In genomic region chr9:133971121-133971951, GRCh38 we compare ENCODE assay signal across 17 cellular contexts. TPM values are rescaled to one million over a fixed set of nuclear protein-coding genes. Genes with fewer than 3 reads are reported as not detected.
DNase-seq lines count a peak whose midpoint lies in the region; ATAC-seq, FAIRE-seq and TF ChIP-seq lines count a peak whose summit lies in the region.
"Had no signal": no experiment of that assay in that cellular context is flagged by ENCODE, and none has a peak within 500 bp of the region (broad histone marks: within the 10 kb centered on the region; RNA-seq: fewer than 3 reads in every experiment).

No MANE protein-coding gene starts in this region.

- H3K27ac Mint-ChIP-seq in chondrocyte (ENCODE audit: unreplicated experiment) (no peak overlapping the region), nephron progenitor cell (peak overlapping the region; percentile 32)

- H3K27ac ChIP-seq in HUES6 (ENCODE audit: low read depth, low read length), result no peak overlapping the region
- H3K27ac ChIP-seq: prostate gland, SK-N-MC, testis had no signal

- TF ChIP-seq CTCF in BE2C (IDR thresholded peaks at IDR 0.05; ENCODE audit: low read depth, low read length) (no peak), chondrocyte (IDR thresholded peaks at IDR 0.05) (no peak), nephron progenitor cell (IDR thresholded peaks at IDR 0.05) (no peak)

- H3K4me3 Mint-ChIP-seq in chondrocyte (ENCODE audit: unreplicated experiment) (no peak overlapping the region), nephron progenitor cell (no peak overlapping the region)
- H3K4me3 Mint-ChIP-seq: dendritic cell treated with granulocyte-macrophage colony-stimulating factor and Interleukin-4, amounts not matched to agents 40 ng/mL and 50 ng/mL, for 4 days had no signal

- H3K9me3 Mint-ChIP-seq in chondrocyte (ENCODE audit: low read depth) (no peaks in the 10 kb centered on the region), nephron progenitor cell (peaks cover 7% of the 10 kb centered on the region)
- H3K9me3 Mint-ChIP-seq: dendritic cell treated with granulocyte-macrophage colony-stimulating factor and Interleukin-4, amounts not matched to agents 40 ng/mL and 50 ng/mL, for 4 days had no signal

- H3K36me3 ChIP-seq in BE2C, result no peaks in the 10 kb centered on the region
- no peaks in the 10 kb centered on the region for H3K36me3 ChIP-seq in HUES6 (ENCODE audit: control insufficient read depth, insufficient read depth, low read length)
- H3K36me3 ChIP-seq: prostate gland had no signal

- no peaks in the 10 kb centered on the region for H3K27me3 ChIP-seq in BE2C
- no peaks in the 10 kb centered on the region for H3K27me3 ChIP-seq in HUES6 (ENCODE audit: control insufficient read depth, insufficient read depth, low read length)
- H3K27me3 ChIP-seq: testis had no signal

- H3K36me3 Mint-ChIP-seq in chondrocyte (ENCODE audit: low read depth) (no peaks in the 10 kb centered on the region), nephron progenitor cell (ENCODE audit: low read depth) (peaks cover 6% of the 10 kb centered on the region)

- no peak for ATAC-seq in HG03439 (IDR thresholded peaks at IDR 0.05; ENCODE audit: unreplicated experiment)
- ATAC-seq: K562 had no signal

- no peaks in the 10 kb centered on the region for H3K27me3 Mint-ChIP-seq in chondrocyte (ENCODE audit: low read depth)
- H3K27me3 Mint-ChIP-seq in nephron progenitor cell (ENCODE audit: low read depth, poor library complexity), result no peaks in the 10 kb centered on the region
- H3K27me3 Mint-ChIP-seq: dendritic cell treated with granulocyte-macrophage colony-stimulating factor and Interleukin-4, amounts not matched to agents 40 ng/mL and 50 ng/mL, for 4 days had no signal

- no peak overlapping the region for H3K4me3 ChIP-seq in BE2C (ENCODE audit: low read depth, low read length)
- H3K4me3 ChIP-seq in HUES6 (ENCODE audit: low read depth, low read length), result 0 out of 2 replicates have a peak overlapping the region, but pooled peaks have one; percentile 7
- H3K4me3 ChIP-seq: K562, prostate gland, SK-N-MC, testis had no signal

- H3K9me3 ChIP-seq in BE2C, result no peaks in the 10 kb centered on the region
- peaks cover 2% of the 10 kb centered on the region; the same call in 1 of the 2 replicates for H3K9me3 ChIP-seq in HUES6 (ENCODE audit: control insufficient read depth, insufficient read depth, low read depth, low read length)
- H3K9me3 ChIP-seq: prostate gland, testis had no signal

- DNase-seq in BE2C (peak; percentile 18), chondrocyte (ENCODE audit: low spot score) (peak; percentile 77), nephron progenitor cell (peak; percentile 9), DMS114 treated with DMSO at 0.1 percent for 48 hours (lab: John Stamatoyannopoulos, UW; ENCODE audit: unreplicated experiment) (no peak), GM19239 (ENCODE audit: insufficient read length, low spot score) (no peak)
- DNase-seq in stimulated activated CD4-positive, alpha-beta T cell treated with anti-CD3 and anti-CD28 coated beads, Interleukin-15, amount 100 ng/mL, for 24 hours, result no peak
- DNase-seq: ACHN; activated effector memory CD4-positive, alpha-beta T cell treated with Interleukin-2 at 50 U/mL for 16 hours; Calu3; islet precursor cell; testis had no signal

- H3K4me1 Mint-ChIP-seq in chondrocyte (ENCODE audit: low read depth), result peaks cover 18% of the 10 kb centered on the region
- peaks cover 63% of the 10 kb centered on the region for H3K4me1 Mint-ChIP-seq in nephron progenitor cell

- H3K4me1 ChIP-seq in BE2C (peaks cover 30% of the 10 kb centered on the region), HUES6 (ENCODE audit: control insufficient read depth, insufficient read depth, low read length) (peaks cover 53% of the 10 kb centered on the region)
- H3K4me1 ChIP-seq: prostate gland had no signal

- H3K9ac ChIP-seq in HUES6 (ENCODE audit: low read length), result no peak overlapping the region

- FAIRE-seq in GM19239 (lab: Jason Lieb, UNC), result no peak
- FAIRE-seq: K562 had no signal

RNA-seq across cellular contexts. Expression of gene VAV2, which starts 20.8 kb away (rescaled TPM):
- 28.4 TPM for polyA plus RNA-seq in BE2C (2012; ENCODE audit: insufficient read depth, insufficient read length, low read depth)
- 17.7 to 34.2 TPM (median 19.3 TPM) in 3 replicates for total RNA-seq in chondrocyte

RNA-seq across cellular contexts. Expression of gene BRD3OS, which starts 53.9 kb away (rescaled TPM):
- polyA plus RNA-seq in BE2C (2012; ENCODE audit: insufficient read depth, insufficient read length, low read depth), result 108 TPM
- total RNA-seq in chondrocyte, result 13.7 to 27.6 TPM (median 15.7 TPM) in 3 replicates

Comparison
In these comparisons a context has a peak if more than half of its experiments do, and no peak if none do; other contexts are left out.
1. DNase-seq: peak in BE2C (single experiment), chondrocyte (single experiment) and nephron progenitor cell (single experiment); none in stimulated activated CD4-positive, alpha-beta T cell treated with anti-CD3 and anti-CD28 coated beads, Interleukin-15, amount 100 ng/mL, for 24 hours (single experiment), DMS114 treated with DMSO at 0.1 percent for 48 hours (single experiment) and GM19239 (single experiment).